9 cellular contexts compared by ENCODE assay signal in the genomic region with DNA sequence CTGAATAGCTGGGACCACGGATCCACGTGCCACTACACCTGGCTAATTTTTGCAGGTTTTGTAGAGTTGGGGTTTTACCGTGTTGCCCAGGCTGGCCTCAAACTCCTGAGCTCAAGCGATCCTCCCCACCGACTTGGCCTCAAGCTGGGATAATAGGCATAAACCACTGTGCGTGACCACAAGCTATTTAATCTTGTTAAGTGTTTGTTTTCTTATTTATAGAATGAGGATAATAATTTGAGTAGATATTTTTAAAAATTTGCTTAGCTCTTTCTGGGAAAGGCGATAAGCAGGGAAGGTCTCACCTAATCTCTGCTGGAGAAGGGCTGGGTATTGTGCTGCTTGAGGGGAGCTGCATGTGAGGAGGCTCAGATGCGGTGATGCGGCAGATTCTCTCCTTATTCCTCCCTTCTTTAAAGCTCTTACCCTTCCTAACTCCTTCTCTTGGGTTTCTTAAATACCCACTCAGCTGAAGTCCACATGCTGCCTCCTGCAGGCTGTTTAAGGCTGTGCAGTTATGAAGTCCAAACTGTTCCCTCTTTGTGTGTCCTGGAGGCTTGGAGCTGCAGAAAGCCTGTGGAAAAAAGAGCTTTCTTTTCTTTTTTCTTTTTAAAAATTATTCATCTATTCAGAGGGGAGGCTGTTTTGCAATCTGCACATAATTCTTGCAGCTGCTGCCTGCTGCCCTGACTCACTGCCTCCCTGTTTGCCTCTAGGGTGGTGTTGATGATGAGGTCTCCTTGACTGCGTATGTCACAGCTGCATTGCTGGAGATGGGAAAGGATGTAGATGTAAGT. TPM values are rescaled to one million over a fixed set of nuclear protein-coding genes. Genes with fewer than 3 reads are reported as not detected.
DNase-seq lines count a peak whose midpoint lies in the region; ATAC-seq and TF ChIP-seq lines count a peak whose summit lies in the region.
"Had no signal": no experiment of that assay in that cellular context is flagged by ENCODE, and none has a peak within 500 bp of the region (broad histone marks: within the 10 kb centered on the region; RNA-seq: fewer than 3 reads in every experiment).

No MANE protein-coding gene starts in this region.

- H3K27ac Mint-ChIP-seq in osteocyte (ENCODE audit: unreplicated experiment): no peak overlapping the region
- H3K27ac Mint-ChIP-seq: activated naive CD4-positive, alpha-beta T cell treated with anti-CD3 and anti-CD28 coated beads, Interleukin-2, amount 50 U/mL, for 24 hours had no signal

- H3K27me3 Mint-ChIP-seq in osteocyte (ENCODE audit: unreplicated experiment): no peaks in the 10 kb centered on the region
- H3K27me3 Mint-ChIP-seq: activated naive CD4-positive, alpha-beta T cell treated with anti-CD3 and anti-CD28 coated beads, Interleukin-2, amount 50 U/mL, for 24 hours had no signal

- H3K4me3 Mint-ChIP-seq in osteocyte (ENCODE audit: unreplicated experiment): no peak overlapping the region
- H3K4me3 Mint-ChIP-seq: activated naive CD4-positive, alpha-beta T cell treated with anti-CD3 and anti-CD28 coated beads, Interleukin-2, amount 50 U/mL, for 24 hours had no signal

- DNase-seq in NCI-H510A treated with DMSO at 0.1 percent for 48 hours (lab: John Stamatoyannopoulos, UW) (peak; percentile 11), NCI-H510A (lab: John Stamatoyannopoulos, UW) (no peak), NCI-H146 (lab: John Stamatoyannopoulos, UW) (peak; percentile 49), foreskin melanocyte (peak; percentile 67), osteocyte (ENCODE audit: extremely low spot score, unreplicated experiment) (no peak)
- peak; percentile 24 for DNase-seq in activated T-cell treated with anti-CD3 and anti-CD28 coated beads, Interleukin-2, amount 50 U/mL, for 1 hour
- no peak for DNase-seq in NK-92 treated with Interleukin-12 subunit alpha and Interleukin-12 subunit beta, amount 100 ng/mL, for 24 hours (lab: John Stamatoyannopoulos, UW)

- H3K9me3 Mint-ChIP-seq in osteocyte (ENCODE audit: unreplicated experiment): no peaks in the 10 kb centered on the region
- H3K9me3 Mint-ChIP-seq: activated naive CD4-positive, alpha-beta T cell treated with anti-CD3 and anti-CD28 coated beads, Interleukin-2, amount 50 U/mL, for 24 hours had no signal

- TF ChIP-seq CTCF in osteocyte (IDR thresholded peaks at IDR 0.05): peak; percentile 64

- H3K4me1 Mint-ChIP-seq in osteocyte (ENCODE audit: unreplicated experiment): no peaks in the 10 kb centered on the region
- H3K4me1 Mint-ChIP-seq: activated naive CD4-positive, alpha-beta T cell treated with anti-CD3 and anti-CD28 coated beads, Interleukin-2, amount 50 U/mL, for 24 hours had no signal

- ATAC-seq in HG02678 (IDR thresholded peaks at IDR 0.05; ENCODE audit: unreplicated experiment): no peak

- H3K36me3 Mint-ChIP-seq in osteocyte (ENCODE audit: unreplicated experiment): no peaks in the 10 kb centered on the region
- H3K36me3 Mint-ChIP-seq: activated naive CD4-positive, alpha-beta T cell treated with anti-CD3 and anti-CD28 coated beads, Interleukin-2, amount 50 U/mL, for 24 hours had no signal

RNA-seq across cellular contexts. Expression of a gene that starts 37.9 kb away (rescaled TPM):
- not detected in 2 replicates for total RNA-seq in osteocyte

RNA-seq across cellular contexts. Expression of a gene that starts 53.9 kb away (rescaled TPM):
- 42.3 and 47.0 TPM in 2 replicates for total RNA-seq in osteocyte

Comparison
In these comparisons a context has a peak if more than half of its experiments do, and no peak if none do; other contexts are left out.
1. DNase-seq: peak in NCI-H510A treated with DMSO at 0.1 percent for 48 hours (single experiment), NCI-H146 (single experiment), activated T-cell treated with anti-CD3 and anti-CD28 coated beads, Interleukin-2, amount 50 U/mL, for 1 hour (single experiment) and foreskin melanocyte (single experiment); none in NCI-H510A (single experiment), osteocyte (single experiment) and NK-92 treated with Interleukin-12 subunit alpha and Interleukin-12 subunit beta, amount 100 ng/mL, for 24 hours (single experiment).